ENCODE assay signal across 9 cellular contexts in the genomic region with DNA sequence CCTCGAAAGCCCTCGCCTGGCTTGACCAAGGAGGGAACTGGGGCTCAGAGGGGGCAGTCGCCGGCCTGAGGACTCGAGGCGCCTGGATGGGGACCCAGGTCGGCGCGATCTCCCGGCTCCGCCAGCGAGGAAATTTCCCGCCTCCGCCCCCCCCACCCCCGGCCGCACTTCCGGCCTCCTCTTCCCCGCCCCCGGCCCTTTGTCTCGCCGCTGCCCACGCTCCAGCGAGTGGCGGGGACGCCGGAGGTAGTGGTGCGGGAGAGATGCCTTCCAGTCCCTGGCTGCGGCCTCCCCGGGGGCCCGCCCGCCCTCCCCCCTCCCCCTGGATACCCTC. TPM values are rescaled to one million over a fixed set of nuclear protein-coding genes. Genes with fewer than 3 reads are reported as not detected.
DNase-seq lines count a peak whose midpoint lies in the region; ATAC-seq, FAIRE-seq and TF ChIP-seq lines count a peak whose summit lies in the region.
"Had no signal": no experiment of that assay in that cellular context is flagged by ENCODE, and none has a peak within 500 bp of the region (broad histone marks: within the 10 kb centered on the region; RNA-seq: fewer than 3 reads in every experiment).

No MANE protein-coding gene starts in this region.

- peaks cover 4% of the 10 kb centered on the region for H3F3A ChIP-seq in SK-N-SH (replicated peaks; ENCODE audit: insufficient read depth)

- no peaks in the 10 kb centered on the region for H3K36me3 Mint-ChIP-seq in MCF 10A (ENCODE audit: insufficient read depth, unreplicated experiment)
- H3K36me3 Mint-ChIP-seq in naive thymus-derived CD4-positive, alpha-beta T cell: peaks cover 0 to 6% (median 0%) of the 10 kb centered on the region in 5 donors

- DNase-seq in SK-N-SH (peak; percentile 81), MCF 10A (ENCODE audit: unreplicated experiment) (no peak), KG1 (lab: John Stamatoyannopoulos, UW) (no peak), H54 (ENCODE audit: insufficient read length, low spot score) (no peak), SIG-M5 treated with dmso at 0.1 percent for 504 hours (lab: John Stamatoyannopoulos, UW; ENCODE audit: unreplicated experiment) (no peak)
- no peak for DNase-seq in naive thymus-derived CD4-positive, alpha-beta T cell

- no peaks in the 10 kb centered on the region for H3K9me3 ChIP-seq in SK-N-SH
- no peaks in the 10 kb centered on the region for H3K9me3 ChIP-seq in HUES6 (ENCODE audit: control insufficient read depth, insufficient read depth, low read depth, low read length)
- H3K9me3 ChIP-seq in naive thymus-derived CD4-positive, alpha-beta T cell (ENCODE audit: control insufficient read depth in 2 of 3, low read length in 3 of 3): no peaks in the 10 kb centered on the region

- WGBS in SK-N-SH (ENCODE audit: low lambda C conversion rate): 0% methylated on average over 8 of the region's 31 CpGs

- TF ChIP-seq CTCF in SK-N-SH (IDR thresholded peaks at IDR 0.05) (no peak), MCF 10A (IDR thresholded peaks at IDR 0.05; ENCODE audit: unreplicated experiment) (peak; percentile 0)

- peak overlapping the region; percentile 68 to 69 for H3K4me3 ChIP-seq in SK-N-SH (ENCODE audit: low read depth in 2 of 2, low read length in 1 of 2)
- H3K4me3 ChIP-seq in HUES6 (ENCODE audit: low read depth, low read length): peak overlapping the region; percentile 69
- no peak overlapping the region for H3K4me3 ChIP-seq in naive thymus-derived CD4-positive, alpha-beta T cell (ENCODE audit: low read length)

- H3K27me3 ChIP-seq in SK-N-SH (ENCODE audit: insufficient read depth) (no peaks in the 10 kb centered on the region), HUES6 (ENCODE audit: control insufficient read depth, insufficient read depth, low read length) (peaks cover 27% of the 10 kb centered on the region)
- peaks cover 3 to 5% of the 10 kb centered on the region in 2 donors for H3K27me3 ChIP-seq in naive thymus-derived CD4-positive, alpha-beta T cell (ENCODE audit: control insufficient read depth in 2 of 2, insufficient read depth in 2 of 2, low read length in 2 of 2)

- H4K20me1 ChIP-seq in SK-N-SH (ENCODE audit: insufficient read depth): peaks cover 27% of the 10 kb centered on the region; the same call in 1 of the 2 replicates

- intact Hi-C loops in MCF 10A (cut with micrococcal nuclease): no loop called here
- intact Hi-C loops in naive thymus-derived CD4-positive, alpha-beta T cell (cut with micrococcal nuclease): loop anchor here (1.0 to 2.0 kb wide), 2 partner anchors 9 to 36 kb away; partner anchors contain the start of gene TSPAN17 (in 2 of the 2)

- no peak for TF ChIP-seq RAD21 in SK-N-SH (IDR thresholded peaks at IDR 0.05; ENCODE audit: low read length)

- H3K4me1 ChIP-seq in SK-N-SH (ENCODE audit: control insufficient read depth in 1 of 2, insufficient read depth in 2 of 2, low read depth in 1 of 2, low read length in 1 of 2) (peaks cover 3 to 50% of the 10 kb centered on the region in 2 experiments; a peak in 3 of 4 replicates), HUES6 (ENCODE audit: control insufficient read depth, insufficient read depth, low read length) (peaks cover 17% of the 10 kb centered on the region)
- peaks cover 3 to 4% of the 10 kb centered on the region in 2 donors for H3K4me1 ChIP-seq in naive thymus-derived CD4-positive, alpha-beta T cell (ENCODE audit: control insufficient read depth in 2 of 2, insufficient read depth in 2 of 2, low read length in 2 of 2)

- peaks cover 21% of the 10 kb centered on the region for H3K79me2 ChIP-seq in SK-N-SH (ENCODE audit: insufficient read depth)

- no peaks in the 10 kb centered on the region for H3K27me3 Mint-ChIP-seq in MCF 10A (ENCODE audit: insufficient read depth, unreplicated experiment)
- peaks cover 23 to 49% (median 30%) of the 10 kb centered on the region in 5 donors for H3K27me3 Mint-ChIP-seq in naive thymus-derived CD4-positive, alpha-beta T cell

- TF ChIP-seq EP300 in SK-N-SH (IDR thresholded peaks at IDR 0.05; ENCODE audit: borderline replicate concordance in 1 of 2, low read depth in 1 of 2, low read length in 1 of 2): no peak

- no peak overlapping the region for H3K27ac Mint-ChIP-seq in MCF 10A (ENCODE audit: low read depth, unreplicated experiment)
- no peak overlapping the region for H3K27ac Mint-ChIP-seq in naive thymus-derived CD4-positive, alpha-beta T cell
- H3K27ac Mint-ChIP-seq: activated naive CD4-positive, alpha-beta T cell treated with anti-CD3 and anti-CD28 coated beads, Interleukin-2, amount 50 U/mL, for 72 hours had no signal

- no peak for FAIRE-seq in H54 (lab: Jason Lieb, UNC)

- H3K9me2 ChIP-seq in SK-N-SH: no peaks in the 10 kb centered on the region

- H3K4me2 ChIP-seq in SK-N-SH: peak overlapping the region; percentile 81; the same call in 1 of the 2 replicates

- CTCF ChIA-PET in SK-N-SH (lab: Yijun Ruan, JAX): interaction anchor here (1.4 kb wide), 1 partner anchor 37 kb away, joined by 7 read pairs; no protein-coding TSS in a partner anchor
- CTCF ChIA-PET in MCF 10A (lab: Yijun Ruan, JAX): interaction anchor here (1.3 kb wide), 1 partner anchor 37 kb away, joined by 3 read pairs; the partner anchor contains the start of gene TSPAN17
- CTCF ChIA-PET in naive thymus-derived CD4-positive, alpha-beta T cell (lab: Charles Lee): no interaction called here

- H3K9ac ChIP-seq in SK-N-SH (peak overlapping the region; percentile 57; the same call in 1 of the 2 replicates), HUES6 (ENCODE audit: low read length) (peak overlapping the region; percentile 56)

- peak overlapping the region; percentile 62 for H3K4me3 Mint-ChIP-seq in MCF 10A (ENCODE audit: unreplicated experiment)
- H3K4me3 Mint-ChIP-seq in naive thymus-derived CD4-positive, alpha-beta T cell: peak overlapping the region in 9 of 10 donors; percentile 50 to 80 (median 73)

- H3K27ac ChIP-seq in SK-N-SH (ENCODE audit: low read depth in 2 of 2, low read length in 1 of 2) (peak overlapping the region in 1 of 2 experiments; percentile 83; a peak in 2 of 4 replicates), HUES6 (ENCODE audit: low read depth, low read length) (no peak overlapping the region)
- H3K27ac ChIP-seq in naive thymus-derived CD4-positive, alpha-beta T cell (ENCODE audit: low read depth, low read length): no peak overlapping the region

- ATAC-seq in SK-N-SH treated with all-trans-retinoic acid at 6 μM for 48 hours: no peak
- ATAC-seq in naive thymus-derived CD4-positive, alpha-beta T cell: no peak

- no TSS peak for BruUV-seq in MCF 10A (replicated peaks; lab: Mats Ljungman, UMichigan)

- H3K36me3 ChIP-seq in SK-N-SH (replicated peaks in 1 of 2; ENCODE audit: control insufficient read depth in 1 of 2, insufficient read depth in 2 of 2, low read length in 1 of 2) (no peaks in the 10 kb centered on the region), HUES6 (ENCODE audit: control insufficient read depth, insufficient read depth, low read length) (no peaks in the 10 kb centered on the region)
- H3K36me3 ChIP-seq in naive thymus-derived CD4-positive, alpha-beta T cell (ENCODE audit: control insufficient read depth in 2 of 3, insufficient read depth in 3 of 3, low read length in 3 of 3): no peaks in the 10 kb centered on the region

- H3K9me3 Mint-ChIP-seq in MCF 10A (ENCODE audit: unreplicated experiment): no peaks in the 10 kb centered on the region
- peaks cover 0 to 7% (median 0%) of the 10 kb centered on the region in 11 donors for H3K9me3 Mint-ChIP-seq in naive thymus-derived CD4-positive, alpha-beta T cell
- H3K9me3 Mint-ChIP-seq: activated naive CD4-positive, alpha-beta T cell treated with anti-CD3 and anti-CD28 coated beads, Interleukin-2, amount 50 U/mL, for 72 hours had no signal

- TF ChIP-seq POLR2A in H54 (IDR thresholded peaks at IDR 0.05; ENCODE audit: low read depth, low read length): no peak

- H2AFZ ChIP-seq in SK-N-SH (ENCODE audit: low read depth): peak overlapping the region; percentile 68; the same call in 1 of the 2 replicates

- peaks cover 30% of the 10 kb centered on the region for H3K4me1 Mint-ChIP-seq in MCF 10A (ENCODE audit: insufficient read depth, unreplicated experiment)
- peaks cover 4 to 17% (median 12%) of the 10 kb centered on the region in 7 donors for H3K4me1 Mint-ChIP-seq in naive thymus-derived CD4-positive, alpha-beta T cell

- POLR2A ChIA-PET in SK-N-SH (lab: Yijun Ruan, JAX): no interaction called here
- POLR2A ChIA-PET in MCF 10A (lab: Yijun Ruan, JAX): interaction anchor here (0.6 kb wide), 1 partner anchor 58 kb away, joined by 3 read pairs; no protein-coding TSS in a partner anchor
- POLR2A ChIA-PET in naive thymus-derived CD4-positive, alpha-beta T cell (lab: Charles Lee): no interaction called here

TF ChIP-seq in SK-N-SH treated with all-trans-retinoic acid at 6 μM for 48 hours, 23 proteins besides CTCF, POLR2A, EP300 and RAD21 (continues in another document):
- TF ChIP-seq ZFP30 (CRISPR knock-in tag; IDR thresholded peaks at IDR 0.05) (no peak), ESRRG (CRISPR knock-in tag; IDR thresholded peaks at IDR 0.05) (no peak)

RNA-seq across cellular contexts. Expression of gene GPRIN1, which starts 0.4 kb away (rescaled TPM):
- polyA plus RNA-seq in SK-N-SH (2012; rRNA removed): 5.9 and 6.6 TPM in 2 replicates
- 3.2 and 5.4 TPM in 2 replicates for polyA plus RNA-seq in SK-N-SH (2012; cell fraction: cytosol; rRNA removed)
- 3.5 and 4.3 TPM in 2 replicates for polyA plus RNA-seq in SK-N-SH (2012; cell fraction: nucleus; rRNA removed)
- 3.0 and 3.7 TPM in 2 replicates for total RNA-seq in MCF 10A (2022)
- total RNA-seq in naive thymus-derived CD4-positive, alpha-beta T cell: 1 to 10 TPM in 1 of 5 experiments, under 1 TPM in 3, not detected in 1; 0.08 to 2.3 (median 0.32) TPM
- not detected for polyA plus RNA-seq in naive thymus-derived CD4-positive, alpha-beta T cell

RNA-seq across cellular contexts. Expression of gene SNCB, which starts 19.9 kb away (rescaled TPM):
- polyA plus RNA-seq in SK-N-SH (2012; rRNA removed): 0.15 and 0.33 TPM in 2 replicates
- polyA plus RNA-seq in SK-N-SH (2012; cell fraction: cytosol; rRNA removed): 0.14 and 0.16 TPM in 2 replicates
- 0.11 and 0.29 TPM in 2 replicates for polyA plus RNA-seq in SK-N-SH (2012; cell fraction: nucleus; rRNA removed)
- total RNA-seq in MCF 10A (2022): not detected in 2 replicates
- total RNA-seq in naive thymus-derived CD4-positive, alpha-beta T cell: not detected
- polyA plus RNA-seq in naive thymus-derived CD4-positive, alpha-beta T cell: not detected

RNA-seq across cellular contexts. Expression of gene EIF4E1B, which starts 20.1 kb away (rescaled TPM):
- polyA plus RNA-seq in SK-N-SH (2012; rRNA removed): not detected in 2 replicates
- polyA plus RNA-seq in SK-N-SH (2012; cell fraction: cytosol; rRNA removed): not detected in 2 replicates
- polyA plus RNA-seq in SK-N-SH (2012; cell fraction: nucleus; rRNA removed): not detected in 2 replicates
- not detected in 2 replicates for total RNA-seq in MCF 10A (2022)
- not detected for total RNA-seq in naive thymus-derived CD4-positive, alpha-beta T cell
- polyA plus RNA-seq in naive thymus-derived CD4-positive, alpha-beta T cell: not detected
- total RNA-seq: activated naive CD4-positive, alpha-beta T cell treated with anti-CD3 and anti-CD28 coated beads, Interleukin-2, amount 50 U/mL, for 72 hours had no signal

RNA-seq across cellular contexts. Expression of gene TSPAN17, which starts 36.9 kb away (rescaled TPM):
- polyA plus RNA-seq in SK-N-SH (2012; rRNA removed): 61.7 and 68.4 TPM in 2 replicates
- polyA plus RNA-seq in SK-N-SH (2012; cell fraction: cytosol; rRNA removed): 34.9 and 52.3 TPM in 2 replicates
- polyA plus RNA-seq in SK-N-SH (2012; cell fraction: nucleus; rRNA removed): 80.2 and 104 TPM in 2 replicates
- 36.7 and 47.5 TPM in 2 replicates for total RNA-seq in MCF 10A (2022)
- total RNA-seq in naive thymus-derived CD4-positive, alpha-beta T cell: 10 to 100 TPM; 16.6 to 47.6 (median 21.1) TPM
- polyA plus RNA-seq in naive thymus-derived CD4-positive, alpha-beta T cell: 10 to 100 TPM; 16.5 to 19.3 TPM
